11 cellular contexts compared by ENCODE assay signal in the genomic region with DNA sequence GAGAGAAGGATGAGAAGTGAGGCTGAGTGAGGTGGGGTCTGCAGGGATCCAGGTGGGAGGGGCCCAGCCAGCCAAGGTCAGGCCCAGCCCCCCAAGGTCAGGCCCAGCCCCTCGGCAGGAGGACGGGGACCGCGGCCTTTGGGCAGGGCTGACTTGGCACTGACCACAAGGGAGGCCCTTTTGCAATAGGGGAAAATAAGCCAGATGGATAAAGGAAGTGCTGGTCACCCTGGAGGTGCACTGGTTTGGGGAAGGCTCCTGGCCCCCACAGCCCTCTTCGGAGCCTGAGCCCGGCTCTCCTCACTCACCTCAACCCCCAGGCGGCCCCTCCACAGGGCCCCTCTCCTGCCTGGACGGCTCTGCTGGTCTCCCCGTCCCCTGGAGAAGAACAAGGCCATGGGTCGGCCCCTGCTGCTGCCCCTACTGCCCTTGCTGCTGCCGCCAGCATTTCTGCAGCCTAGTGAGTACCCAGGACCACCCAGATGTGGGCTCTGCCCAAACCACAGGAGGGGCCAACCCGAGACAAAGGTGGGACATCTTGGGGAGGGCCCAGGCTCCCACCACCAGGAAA. TPM values are rescaled to one million over a fixed set of nuclear protein-coding genes. Genes with fewer than 3 reads are reported as not detected.
A peak's percentile ranks its signal among the peaks of the same experiment; 100 is the strongest.
DNase-seq lines count a peak whose midpoint lies in the region; ATAC-seq and TF ChIP-seq lines count a peak whose summit lies in the region.
"Had no signal": no experiment of that assay in that cellular context is flagged by ENCODE, and none has a peak within 500 bp of the region (broad histone marks: within the 10 kb centered on the region; RNA-seq: fewer than 3 reads in every experiment).

A gene (plus strand): TSS at position 227 of the 571 bp plus-strand sequence. CDS start 170 bp downstream, at position 397.

- H3K9me3 Mint-ChIP-seq in activated T-cell treated with anti-CD3 and anti-CD28 coated beads, Interleukin-2, amount 50 U/mL, for 24 hours = no peaks in the 10 kb centered on the region

- peaks cover 27% of the 10 kb centered on the region for H3K4me1 Mint-ChIP-seq in activated T-cell treated with anti-CD3 and anti-CD28 coated beads, Interleukin-2, amount 50 U/mL, for 24 hours (ENCODE audit: low read depth)

- peak within 1 kb of the TSS; percentile 87 for H3K27ac Mint-ChIP-seq in activated T-cell treated with anti-CD3 and anti-CD28 coated beads, Interleukin-2, amount 50 U/mL, for 24 hours

- TF ChIP-seq EP300 in transverse colon (IDR thresholded peaks at IDR 0.05; ENCODE audit: low read depth) = no peak

- in situ Hi-C loops in transverse colon (cut with MboI; ENCODE audit: low pct_ligation_motif_present in 1 of 4, low pct_unique_long_range_greater_than_20kb in 1 of 4, low sequenced_read_pairs in 3 of 4) = no loop called here

- H3K27ac ChIP-seq in body of pancreas (peak within 1 kb of the TSS in 1 of 4 donors; percentile 61), lung (ENCODE audit: low read depth in 1 of 2, low read length in 1 of 2) (peak within 1 kb of the TSS in 1 of 2 donors; percentile 81), transverse colon (peak within 1 kb of the TSS in 3 of 4 donors; percentile 21 to 43 (median 29))
- H3K27ac ChIP-seq: brain microvascular endothelial cell had no signal

- no peak for TF ChIP-seq CTCF in body of pancreas (IDR thresholded peaks at IDR 0.05)
- no peak for TF ChIP-seq CTCF in lung (IDR thresholded peaks at IDR 0.05; ENCODE audit: control extremely low read depth, extremely low read depth)
- TF ChIP-seq CTCF in transverse colon (IDR thresholded peaks at IDR 0.05) = no peak
- TF ChIP-seq CTCF in omental fat pad (IDR thresholded peaks at IDR 0.05) = no peak

- ATAC-seq in body of pancreas = peak; percentile 6
- ATAC-seq in lung (ENCODE audit: insufficient read depth, low FRiP score) = peak; percentile 50
- no peak for ATAC-seq in omental fat pad (ENCODE audit: low FRiP score)
- ATAC-seq in HG03342 (IDR thresholded peaks at IDR 0.05; ENCODE audit: unreplicated experiment) = no peak
- ATAC-seq in HG02623 (IDR thresholded peaks at IDR 0.05; ENCODE audit: unreplicated experiment) = no peak

- H3K4me3 Mint-ChIP-seq in activated T-cell treated with anti-CD3 and anti-CD28 coated beads, Interleukin-2, amount 50 U/mL, for 24 hours = no peak within 1 kb of the TSS

- 32 to 70% methylated on average over 2 to 11 of the region's 12 CpGs for WGBS in body of pancreas, 2 donors
- 28 to 48% methylated on average over 12 of the region's 12 CpGs for WGBS in lung, 2 donors
- WGBS in transverse colon (ENCODE audit: low coverage in 1 of 2), 2 donors = 37 to 40% methylated on average over 1 to 7 of the region's 12 CpGs

- intact Hi-C loops in body of pancreas (cut with DNase I) = no loop called here
- intact Hi-C loops in transverse colon (cut with DNase I; ENCODE audit: low total_unique reads) = no loop called here

- H3K27me3 ChIP-seq in body of pancreas = no peaks in the 10 kb centered on the region
- no peaks in the 10 kb centered on the region for H3K27me3 ChIP-seq in lung (ENCODE audit: control insufficient read depth, insufficient read depth)
- no peaks in the 10 kb centered on the region for H3K27me3 ChIP-seq in transverse colon
- H3K27me3 ChIP-seq: BE2C, brain microvascular endothelial cell had no signal

- no peak for DNase-seq in activated T-cell treated with anti-CD3 and anti-CD28 coated beads, Interleukin-2, amount 50 U/mL, for 24 hours
- DNase-seq in activated T-cell treated with anti-CD3 and anti-CD28 coated beads, Interleukin-2, amount 50 U/mL, for 1 hour = no peak
- DNase-seq in body of pancreas (no peak), lung (ENCODE audit: low spot score) (no peak), transverse colon (no peak), omental fat pad (ENCODE audit: low spot score) (no peak)
- DNase-seq: BE2C, brain microvascular endothelial cell had no signal

- H3K36me3 Mint-ChIP-seq in activated T-cell treated with anti-CD3 and anti-CD28 coated beads, Interleukin-2, amount 50 U/mL, for 24 hours (ENCODE audit: low read depth) = peaks cover 8% of the 10 kb centered on the region

- no peak within 1 kb of the TSS for H3K4me3 ChIP-seq in body of pancreas
- H3K4me3 ChIP-seq in lung = no peak within 1 kb of the TSS
- peak within 1 kb of the TSS in 1 of 4 donors; percentile 14 for H3K4me3 ChIP-seq in transverse colon

- H3K9me3 ChIP-seq in body of pancreas = no peaks in the 10 kb centered on the region
- H3K9me3 ChIP-seq in lung (ENCODE audit: control insufficient read depth in 2 of 2, insufficient read depth in 1 of 2, low read length in 1 of 2) = no peaks in the 10 kb centered on the region
- no peaks in the 10 kb centered on the region for H3K9me3 ChIP-seq in transverse colon
- H3K9me3 ChIP-seq: BE2C had no signal

- H3K4me1 ChIP-seq in body of pancreas = no peaks in the 10 kb centered on the region
- H3K4me1 ChIP-seq in lung (ENCODE audit: control insufficient read depth in 2 of 2, insufficient read depth in 2 of 2, low read length in 2 of 2) = peaks cover 0 to 3% of the 10 kb centered on the region in 2 donors
- peaks cover 0 to 9% (median 0%) of the 10 kb centered on the region in 4 donors for H3K4me1 ChIP-seq in transverse colon
- H3K4me1 ChIP-seq: BE2C had no signal

- TF ChIP-seq POLR2A in body of pancreas (IDR thresholded peaks at IDR 0.05) = peak in 2 of 3 donors; percentile 17 to 25
- no peak for TF ChIP-seq POLR2A in transverse colon (IDR thresholded peaks at IDR 0.05)

- no peaks in the 10 kb centered on the region for H3K27me3 Mint-ChIP-seq in activated T-cell treated with anti-CD3 and anti-CD28 coated beads, Interleukin-2, amount 50 U/mL, for 24 hours

- H3K36me3 ChIP-seq in body of pancreas (replicated peaks in 1 of 2; ENCODE audit: insufficient read depth in 1 of 2, low read depth in 2 of 2) = no peaks in the 10 kb centered on the region
- H3K36me3 ChIP-seq in lung (ENCODE audit: control insufficient read depth in 2 of 2, insufficient read depth in 2 of 2, low read length in 2 of 2) = no peaks in the 10 kb centered on the region
- H3K36me3 ChIP-seq in transverse colon = no peaks in the 10 kb centered on the region
- H3K36me3 ChIP-seq: BE2C, brain microvascular endothelial cell had no signal

RNA-seq across cellular contexts. Expression of the gene that starts here (rescaled TPM):
- 1 to 10 TPM in 1 of 2 donors, not detected in 1; 7.0 TPM for total RNA-seq in body of pancreas
- 10 to 100 TPM in 1 of 2 donors, 1 to 10 TPM in 1; 9.9 to 40.9 TPM for total RNA-seq in lung
- 100 to 1,000 TPM in 1 of 2 donors, 10 to 100 TPM in 1; 14.2 to 122 TPM for polyA plus RNA-seq in lung
- 1 to 10 TPM in 2 of 4 donors, not detected in 2; 1.9 to 4.9 TPM for total RNA-seq in transverse colon
- total RNA-seq in omental fat pad = 10 to 100 TPM in 2 of 4 donors, 1 to 10 TPM in 2; 8.6 to 36.9 (median 13.4) TPM
- total RNA-seq: SK-MEL-5 had no signal

Comparison
In these comparisons a context has a peak if more than half of its experiments do, and no peak if none do; other contexts are left out.
1. ATAC-seq: peak in body of pancreas (single experiment) and lung (single experiment); none in omental fat pad (single experiment), HG03342 (single experiment) and HG02623 (single experiment).